Comparison of ENCODE assay signal across 17 cellular contexts in genomic region chr5:9365501-9365900, GRCh38.
DNase-seq lines count a peak whose midpoint lies in the region; ATAC-seq and TF ChIP-seq lines count a peak whose summit lies in the region.
"Had no signal": no experiment of that assay in that cellular context is flagged by ENCODE, and none has a peak within 500 bp of the region (broad histone marks: within the 10 kb centered on the region; RNA-seq: fewer than 3 reads in every experiment).

No MANE protein-coding gene starts in this region.

- no peak overlapping the region for H3K4me2 ChIP-seq in neuronal stem cell (ENCODE audit: insufficient read depth, low read length, poor library complexity, severe bottlenecking)

- H3K36me3 Mint-ChIP-seq in brain = peaks cover 11% of the 10 kb centered on the region
- H3K36me3 Mint-ChIP-seq in activated T-helper 1 cell treated with anti-CD3 and anti-CD28 coated beads, Interleukin-12 subunit alpha, Interleukin-12 subunit beta, Interleukin-2, Interleukin-4 antibody, amounts not matched to agents 30 ng/mL and 10 ng/mL and 1 ng/mL, durations not matched to agents 14 hours and 24 hours and 36 hours (ENCODE audit: low read depth) = no peaks in the 10 kb centered on the region

- peaks cover 3 to 5% of the 10 kb centered on the region in 2 donors for H3K4me1 ChIP-seq in neuronal stem cell (ENCODE audit: control insufficient read depth in 2 of 2, insufficient read depth in 1 of 2, low read depth in 1 of 2, low read length in 2 of 2)

- no peak overlapping the region for H4K8ac ChIP-seq in neuronal stem cell (ENCODE audit: low read depth, low read length)

- intact Hi-C loops in Right ventricle myocardium inferior (cut with DNase I) (loop anchor here (10.0 kb wide), 2 partner anchors 259 to 889 kb away; partner anchors contain the start of gene CCT5), cardiac septum (cut with DNase I) (loop anchor here (5.0 to 10.0 kb wide), 3 partner anchors 42 to 249 kb away; no protein-coding TSS in a partner anchor)
- intact Hi-C loops in activated T-helper 1 cell treated with anti-CD3 and anti-CD28 coated beads, Interleukin-12 subunit alpha, Interleukin-12 subunit beta, Interleukin-2, Interleukin-4 antibody, amounts not matched to agents 30 ng/mL and 10 ng/mL and 1 ng/mL, durations not matched to agents 14 hours and 24 hours and 36 hours (cut with micrococcal nuclease) = loop anchor here (10.0 kb wide), 1 partner anchor 179 kb away; the partner anchor contains the start of gene SEMA5A

- H2BK120ac ChIP-seq in neuronal stem cell (ENCODE audit: low read depth, low read length) = no peak overlapping the region

- H2AK5ac ChIP-seq in neuronal stem cell (ENCODE audit: low read depth, low read length) = no peak overlapping the region

- TF ChIP-seq CTCF in brain (conservative IDR thresholded peaks at IDR 0.05) = no peak

- H3K27me3 ChIP-seq in neuronal stem cell (ENCODE audit: control insufficient read depth in 3 of 3, insufficient read depth in 3 of 3, low read depth in 1 of 3, low read length in 3 of 3) = no peaks in the 10 kb centered on the region
- H3K27me3 ChIP-seq: MG63 had no signal

- H3K79me1 ChIP-seq in neuronal stem cell (ENCODE audit: low read depth, low read length) = no peaks in the 10 kb centered on the region

- no peak overlapping the region for H3K18ac ChIP-seq in neuronal stem cell (ENCODE audit: low read length)

- no peak overlapping the region for H3K23ac ChIP-seq in neuronal stem cell (ENCODE audit: low read depth, low read length, poor library complexity)

- H2BK5ac ChIP-seq in neuronal stem cell (ENCODE audit: low read length) = no peak overlapping the region

- DNase-seq in Right ventricle myocardium inferior (ENCODE audit: missing footprints) (no peak), cardiac septum (ENCODE audit: low spot score) (no peak), NCI-H748 treated with DMSO at 0.1 percent for 48 hours (lab: John Stamatoyannopoulos, UW) (peak; percentile 42), neuronal stem cell (ENCODE audit: low spot score) (no peak)
- DNase-seq in activated T-helper 1 cell treated with anti-CD3 and anti-CD28 coated beads, Interleukin-12 subunit alpha, Interleukin-12 subunit beta, Interleukin-2, Interleukin-4 antibody, amounts not matched to agents 30 ng/mL and 10 ng/mL and 1 ng/mL, durations not matched to agents 14 hours and 24 hours and 36 hours (ENCODE audit: low spot score) = no peak
- DNase-seq: C1 segment of cervical spinal cord, DMS 273 treated with DMSO at 0.1 percent for 48 hours, GM23248, MG63, NCI-H1105 treated with DMSO at 0.1 percent for 48 hours, NCI-H187, NCI-H2171 treated with DMSO at 0.1 percent for 48 hours, NCI-H510A treated with DMSO at 0.1 percent for 48 hours, SHP77 treated with DMSO at 0.1 percent for 48 hours had no signal

- H3K4ac ChIP-seq in neuronal stem cell (ENCODE audit: low read length) = no peak overlapping the region

- H2AFZ ChIP-seq in neuronal stem cell (ENCODE audit: low read length) = peak overlapping the region; percentile 46
- H2AFZ ChIP-seq: GM23248 had no signal

- H3K27ac ChIP-seq in neuronal stem cell (replicated peaks; ENCODE audit: low read length) = no peak overlapping the region
- H3K27ac ChIP-seq: GM23248 had no signal

- no CpG with 5 or more reads among the region's 1 CpG for WGBS in neuronal stem cell (ENCODE audit: extremely low coverage in 2 of 2, insufficient read length in 2 of 2, insufficient replicate concordance in 1 of 2), 2 donors

- no peak overlapping the region for H3K4me3 ChIP-seq in neuronal stem cell (ENCODE audit: low read length in 2 of 2)
- H3K4me3 ChIP-seq: GM23248, MG63 had no signal

- H3K36me3 ChIP-seq in neuronal stem cell (replicated peaks in 1 of 2; ENCODE audit: control insufficient read depth in 2 of 2, insufficient read depth in 2 of 2, low read length in 2 of 2) = peaks cover 0 to 2% of the 10 kb centered on the region in 2 donors

- H3K9me3 ChIP-seq in neuronal stem cell (replicated peaks in 1 of 2; ENCODE audit: control insufficient read depth in 2 of 2, insufficient read depth in 1 of 2, low read depth in 1 of 2, low read length in 2 of 2) = peaks cover 2 to 5% of the 10 kb centered on the region in 2 donors

- H3K27me3 Mint-ChIP-seq in brain = no peaks in the 10 kb centered on the region
- H3K27me3 Mint-ChIP-seq in activated T-helper 1 cell treated with anti-CD3 and anti-CD28 coated beads, Interleukin-12 subunit alpha, Interleukin-12 subunit beta, Interleukin-2, Interleukin-4 antibody, amounts not matched to agents 30 ng/mL and 10 ng/mL and 1 ng/mL, durations not matched to agents 14 hours and 24 hours and 36 hours (ENCODE audit: insufficient read depth) = no peaks in the 10 kb centered on the region

- no peak overlapping the region for H2BK12ac ChIP-seq in neuronal stem cell (ENCODE audit: low read length)

- no peak overlapping the region for H2BK15ac ChIP-seq in neuronal stem cell (ENCODE audit: low read length)

- H3K9ac ChIP-seq in neuronal stem cell (ENCODE audit: low read depth, low read length, poor library complexity) = no peak overlapping the region
- H3K9ac ChIP-seq: GM23248 had no signal

- peak overlapping the region in 3 of 5 experiments; percentile 1 to 56 (median 2) for H3K27ac Mint-ChIP-seq in brain
- no peak overlapping the region for H3K27ac Mint-ChIP-seq in activated T-helper 1 cell treated with anti-CD3 and anti-CD28 coated beads, Interleukin-12 subunit alpha, Interleukin-12 subunit beta, Interleukin-2, Interleukin-4 antibody, amounts not matched to agents 30 ng/mL and 10 ng/mL and 1 ng/mL, durations not matched to agents 14 hours and 24 hours and 36 hours

- no peak overlapping the region for H3K14ac ChIP-seq in neuronal stem cell (ENCODE audit: low read length)

- H4K91ac ChIP-seq in neuronal stem cell (ENCODE audit: low read depth, low read length, poor library complexity) = no peak overlapping the region

- H3K4me1 Mint-ChIP-seq in brain = peaks cover 27% of the 10 kb centered on the region
- H3K4me1 Mint-ChIP-seq in activated T-helper 1 cell treated with anti-CD3 and anti-CD28 coated beads, Interleukin-12 subunit alpha, Interleukin-12 subunit beta, Interleukin-2, Interleukin-4 antibody, amounts not matched to agents 30 ng/mL and 10 ng/mL and 1 ng/mL, durations not matched to agents 14 hours and 24 hours and 36 hours (ENCODE audit: low read depth) = no peaks in the 10 kb centered on the region

- peaks cover 0 to 13% (median 6%) of the 10 kb centered on the region in 5 experiments for H3K9me3 Mint-ChIP-seq in brain
- no peaks in the 10 kb centered on the region for H3K9me3 Mint-ChIP-seq in activated T-helper 1 cell treated with anti-CD3 and anti-CD28 coated beads, Interleukin-12 subunit alpha, Interleukin-12 subunit beta, Interleukin-2, Interleukin-4 antibody, amounts not matched to agents 30 ng/mL and 10 ng/mL and 1 ng/mL, durations not matched to agents 14 hours and 24 hours and 36 hours

- peak overlapping the region in 1 of 5 experiments; percentile 1 for H3K4me3 Mint-ChIP-seq in brain
- no peak overlapping the region for H3K4me3 Mint-ChIP-seq in activated T-helper 1 cell treated with anti-CD3 and anti-CD28 coated beads, Interleukin-12 subunit alpha, Interleukin-12 subunit beta, Interleukin-2, Interleukin-4 antibody, amounts not matched to agents 30 ng/mL and 10 ng/mL and 1 ng/mL, durations not matched to agents 14 hours and 24 hours and 36 hours

- peak; percentile 67 for ATAC-seq in Right ventricle myocardium inferior
- ATAC-seq in GM18511 (IDR thresholded peaks at IDR 0.05; ENCODE audit: unreplicated experiment) = no peak
- ATAC-seq in HG03457 (IDR thresholded peaks at IDR 0.05; ENCODE audit: unreplicated experiment) = no peak
